ENCODE assay signal across 8 cellular contexts in the genomic region with DNA sequence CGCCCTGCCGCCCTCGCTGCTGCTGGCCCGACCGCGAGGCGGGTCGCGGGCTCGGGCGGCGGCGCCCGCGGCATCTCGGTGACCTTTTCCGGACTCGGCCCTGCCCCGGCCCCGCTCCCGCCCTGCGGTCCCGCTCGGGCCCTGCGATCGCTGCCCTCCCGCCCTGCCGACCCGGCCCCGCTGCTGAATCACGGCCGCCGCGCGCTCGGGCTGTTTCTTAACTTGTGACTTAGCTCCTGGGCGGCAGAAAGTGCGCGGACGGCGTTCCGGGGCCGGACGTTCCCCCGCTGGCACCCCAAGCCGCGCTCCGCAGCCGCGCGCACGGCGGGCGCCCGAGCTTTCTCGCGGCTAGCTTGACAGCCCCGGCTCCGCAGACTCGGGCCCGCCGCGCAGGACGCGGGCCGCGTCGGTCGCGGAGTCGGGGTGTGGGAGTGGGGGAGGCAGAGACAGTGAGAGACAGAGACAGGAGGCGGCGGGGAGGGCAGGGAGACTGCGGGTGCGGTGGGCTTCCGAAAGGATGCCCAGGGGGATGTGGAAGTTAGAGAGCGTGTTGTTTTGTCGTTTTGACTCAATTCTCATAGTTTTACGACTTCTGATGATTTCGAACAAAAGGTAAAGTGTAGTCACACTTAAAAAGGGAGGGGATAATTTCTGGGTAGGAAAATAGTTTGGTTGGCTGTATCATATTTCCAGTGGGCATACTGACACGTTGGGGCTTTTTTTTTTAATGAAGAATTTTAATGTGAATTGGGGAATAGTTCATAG. TPM values are rescaled to one million over a fixed set of nuclear protein-coding genes. Genes with fewer than 3 reads are reported as not detected.
A peak's percentile ranks its signal among the peaks of the same experiment; 100 is the strongest.
DNase-seq lines count a peak whose midpoint lies in the region; ATAC-seq and FAIRE-seq lines count a peak whose summit lies in the region.

No MANE protein-coding gene starts in this region.

- no peaks in the 10 kb centered on the region for H3K9me3 ChIP-seq in small intestine (ENCODE audit: control insufficient read depth, low read depth)

- 0% methylated on average over 56 to 81 of the region's 81 CpGs for WGBS in small intestine, 3 donors

- no peaks in the 10 kb centered on the region for H3K27me3 ChIP-seq in small intestine (ENCODE audit: control insufficient read depth in 2 of 2, insufficient read depth in 2 of 2, low read length in 2 of 2)

- DNase-seq in activated gamma-delta T cell treated with Interleukin-2 at 50 U/mL for 16 hours = peak; percentile 44
- DNase-seq in activated gamma-delta T cell (lab: John Stamatoyannopoulos, UW) = no peak
- peak; percentile 62 for DNase-seq in RPMI7951 (ENCODE audit: low read depth)
- peak; percentile 75 for DNase-seq in small intestine
- DNase-seq in NCI-H187 treated with DMSO at 0.1 percent for 48 hours (lab: John Stamatoyannopoulos, UW) = no peak

- peak overlapping the region; percentile 44 for H3K27ac ChIP-seq in angular gyrus (ENCODE audit: low read depth, low read length)
- H3K27ac ChIP-seq in small intestine (ENCODE audit: low read depth in 1 of 2, low read length in 1 of 2) = peak overlapping the region; percentile 97 to 99

- no peaks in the 10 kb centered on the region for H3K36me3 ChIP-seq in small intestine (ENCODE audit: control insufficient read depth in 2 of 2, insufficient read depth in 2 of 2, low read length in 2 of 2)

- H3K4me3 ChIP-seq in iPS-11a (ENCODE audit: low read depth, low read length) = peak overlapping the region; percentile 76
- peak overlapping the region; percentile 95 to 99 for H3K4me3 ChIP-seq in small intestine (ENCODE audit: low read depth in 1 of 2, low read length in 2 of 2)

- peaks cover 0 to 9% of the 10 kb centered on the region in 2 donors for H3K4me1 ChIP-seq in small intestine (ENCODE audit: control insufficient read depth in 2 of 2, insufficient read depth in 1 of 2, low read depth in 1 of 2, low read length in 1 of 2)

- FAIRE-seq in small intestine (lab: Jason Lieb, UNC) = no peak

- ATAC-seq in HG03066 (IDR thresholded peaks at IDR 0.05; ENCODE audit: low read depth, unreplicated experiment) = peak; percentile 4

RNA-seq across cellular contexts. Expression of a gene that starts 49.7 kb away (rescaled TPM):
- total RNA-seq in RPMI7951 (2014; rRNA removed; shearing (Covaris generic)) = 7.1 and 9.5 TPM in 2 replicates
- 10 to 100 TPM in 2 of 3 donors, 1 to 10 TPM in 1; 9.5 to 12.0 (median 11.4) TPM for polyA plus RNA-seq in small intestine

Comparison
In these comparisons a context has a peak if more than half of its experiments do, and no peak if none do; other contexts are left out.
1. DNase-seq: peak in activated gamma-delta T cell treated with Interleukin-2 at 50 U/mL for 16 hours (single experiment), RPMI7951 (single experiment) and small intestine (single experiment); none in activated gamma-delta T cell (single experiment) and NCI-H187 treated with DMSO at 0.1 percent for 48 hours (single experiment).